In the genomic region with DNA sequence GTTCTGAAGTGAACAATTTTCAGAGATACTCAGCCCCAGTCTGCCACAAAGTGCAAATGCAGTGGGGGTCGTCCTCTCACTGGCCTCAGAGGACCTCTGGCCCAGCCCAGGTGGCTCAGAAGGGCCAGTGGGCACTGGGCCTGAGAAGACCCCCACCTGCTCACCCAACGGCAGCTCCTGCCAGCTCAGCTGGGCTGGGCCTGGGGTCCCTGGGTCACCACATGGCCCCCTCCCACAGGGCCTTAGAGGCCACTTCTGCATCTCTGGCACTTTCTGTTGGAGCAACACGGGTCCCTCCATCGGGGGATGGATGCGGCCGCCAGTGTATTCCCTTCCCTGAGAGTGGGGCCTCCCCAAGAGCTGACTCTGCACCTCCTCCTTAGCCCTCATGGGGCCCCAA, we compare ENCODE assay signal across 22 cellular contexts.
DNase-seq lines count a peak whose midpoint lies in the region; ATAC-seq, FAIRE-seq and TF ChIP-seq lines count a peak whose summit lies in the region.
"Had no signal": no experiment of that assay in that cellular context is flagged by ENCODE, and none has a peak within 500 bp of the region (broad histone marks: within the 10 kb centered on the region; RNA-seq: fewer than 3 reads in every experiment).

No MANE protein-coding gene starts in this region.

- no peak for TF ChIP-seq CTCF in kidney (IDR thresholded peaks at IDR 0.05; ENCODE audit: borderline replicate concordance, extremely low read depth, insufficient read depth)

- H3K36me3 ChIP-seq in kidney (ENCODE audit: control insufficient read depth in 1 of 2, insufficient read depth in 2 of 2, low read length in 2 of 2), result no peaks in the 10 kb centered on the region

- DNase-seq in stimulated activated naive CD8-positive, alpha-beta T cell treated with anti-CD3 and anti-CD28 coated beads, Interleukin-15, amount 100 ng/mL, for 72 hours, result no peak
- no peak for DNase-seq in stimulated activated naive CD8-positive, alpha-beta T cell treated with anti-CD3 and anti-CD28 coated beads, Interleukin-15, Interleukin-2, amounts not matched to agents 100 U/mL and 50 U/mL, for 24 hours
- DNase-seq in kidney (peak; percentile 39), posterior vena cava (ENCODE audit: low spot score) (peak; percentile 64), erythroblast (lab: John Stamatoyannopoulos, UW) (no peak), urothelium cell line (ENCODE audit: low spot score) (no peak)
- DNase-seq: AML-193; Calu3; CD8-positive, alpha-beta T cell; DND-41; EL; H7; HFFc6 had no signal

- H3K9me3 Mint-ChIP-seq in stimulated activated naive CD8-positive, alpha-beta T cell treated with anti-CD3 and anti-CD28 coated beads, Interleukin-15, amount 100 ng/mL, for 72 hours, result peaks cover 9 to 19% of the 10 kb centered on the region in 2 donors
- H3K9me3 Mint-ChIP-seq: CD8-positive, alpha-beta T cell; GM23338 had no signal

- H3K4me1 ChIP-seq in kidney (ENCODE audit: control insufficient read depth in 1 of 2, insufficient read depth in 1 of 2, low read depth in 1 of 2, low read length in 2 of 2), result no peaks in the 10 kb centered on the region
- H3K4me1 ChIP-seq: A549 had no signal

- no peak overlapping the region for H3K27ac ChIP-seq in kidney (ENCODE audit: low read depth in 2 of 2, low read length in 2 of 2)
- H3K27ac ChIP-seq: 22Rv1, A549 had no signal

- H3K4me1 Mint-ChIP-seq in stimulated activated naive CD8-positive, alpha-beta T cell treated with anti-CD3 and anti-CD28 coated beads, Interleukin-15, amount 100 ng/mL, for 72 hours, result peaks cover under 1% of the 10 kb centered on the region
- H3K4me1 Mint-ChIP-seq: GM23338, IgD-negative memory B cell had no signal

- peak; percentile 33 for ATAC-seq in stimulated activated naive CD8-positive, alpha-beta T cell treated with anti-CD3 and anti-CD28 coated beads, Interleukin-15, amount 100 ng/mL, for 72 hours
- ATAC-seq in stimulated activated naive CD8-positive, alpha-beta T cell treated with anti-CD3 and anti-CD28 coated beads, Interleukin-15, Interleukin-2, amounts not matched to agents 100 U/mL and 50 U/mL, for 24 hours, result no peak
- no peak for ATAC-seq in GM19463 (IDR thresholded peaks at IDR 0.05; ENCODE audit: unreplicated experiment)
- ATAC-seq: A549; CD8-positive, alpha-beta T cell; GM12878; GM23338; HCT116; HepG2 had no signal

- no peak overlapping the region for H3K9ac ChIP-seq in kidney (ENCODE audit: low read length in 2 of 2)

- no peak overlapping the region for H3K4me3 Mint-ChIP-seq in stimulated activated naive CD8-positive, alpha-beta T cell treated with anti-CD3 and anti-CD28 coated beads, Interleukin-15, amount 100 ng/mL, for 72 hours
- H3K4me3 Mint-ChIP-seq: CD8-positive, alpha-beta T cell; GM23338; HFFc6; IgD-negative memory B cell had no signal

- FAIRE-seq in kidney (lab: Jason Lieb, UNC) (no peak), urothelium cell line (lab: Jason Lieb, UNC) (no peak)
- FAIRE-seq: A549, GM12878, GM19239, HepG2 had no signal

- no peak for TF ChIP-seq POLR2A in erythroblast (IDR thresholded peaks at IDR 0.05; ENCODE audit: low read length)

- no peak overlapping the region for H3K27ac Mint-ChIP-seq in stimulated activated naive CD8-positive, alpha-beta T cell treated with anti-CD3 and anti-CD28 coated beads, Interleukin-15, amount 100 ng/mL, for 72 hours
- H3K27ac Mint-ChIP-seq: CD8-positive, alpha-beta T cell; GM23338; HFFc6; IgD-negative memory B cell had no signal

- H3K9me3 ChIP-seq in kidney (ENCODE audit: control insufficient read depth in 1 of 2, low read length in 2 of 2), result no peaks in the 10 kb centered on the region
- H3K9me3 ChIP-seq: A549 had no signal

- intact Hi-C loops in kidney (cut with DNase I), result no loop called here
- intact Hi-C loops in posterior vena cava (cut with DNase I), result no loop called here

- H3K27me3 Mint-ChIP-seq in stimulated activated naive CD8-positive, alpha-beta T cell treated with anti-CD3 and anti-CD28 coated beads, Interleukin-15, amount 100 ng/mL, for 72 hours, result no peaks in the 10 kb centered on the region

- no peak overlapping the region for H3K4me3 ChIP-seq in kidney (ENCODE audit: low read length in 2 of 2)
- H3K4me3 ChIP-seq: A549, GM12878, GM23338 had no signal

Comparison
In these comparisons a context has a peak if more than half of its experiments do, and no peak if none do; other contexts are left out.
1. DNase-seq: peak in kidney (single experiment) and posterior vena cava (single experiment); none in stimulated activated naive CD8-positive, alpha-beta T cell treated with anti-CD3 and anti-CD28 coated beads, Interleukin-15, amount 100 ng/mL, for 72 hours (0 of 2), stimulated activated naive CD8-positive, alpha-beta T cell treated with anti-CD3 and anti-CD28 coated beads, Interleukin-15, Interleukin-2, amounts not matched to agents 100 U/mL and 50 U/mL, for 24 hours (single experiment), erythroblast (0 of 2) and urothelium cell line (single experiment).